In genomic region chr3:149291178-149291577, GRCh38 we compare ENCODE assay signal across 8 cellular contexts. TPM values are rescaled to one million over a fixed set of nuclear protein-coding genes. Genes with fewer than 3 reads are reported as not detected.
DNase-seq lines count a peak whose midpoint lies in the region; ATAC-seq and TF ChIP-seq lines count a peak whose summit lies in the region.

No MANE protein-coding gene starts in this region.

- H3K4me1 Mint-ChIP-seq in stimulated activated effector memory CD8-positive, alpha-beta T cell treated with anti-CD3 and anti-CD28 coated beads, Interleukin-12 subunit alpha, Interleukin-12 subunit beta, amount 100 ng/mL, for 72 hours = no peaks in the 10 kb centered on the region

- TF ChIP-seq CTCF in heart left ventricle (IDR thresholded peaks at IDR 0.05) (peak in 9 of 12 donors; percentile 7 to 45 (median 32)), right atrium auricular region (IDR thresholded peaks at IDR 0.05) (peak in 1 of 2 donors; percentile 32), LNCAP (IDR thresholded peaks at IDR 0.05) (peak; percentile 72), choroid plexus epithelial cell (conservative IDR thresholded peaks at IDR 0.05; ENCODE audit: low read depth, low read length) (peak; percentile 64)

- no peak overlapping the region for H3K27ac Mint-ChIP-seq in stimulated activated effector memory CD8-positive, alpha-beta T cell treated with anti-CD3 and anti-CD28 coated beads, Interleukin-12 subunit alpha, Interleukin-12 subunit beta, amount 100 ng/mL, for 72 hours

- no peaks in the 10 kb centered on the region for H3K36me3 Mint-ChIP-seq in stimulated activated effector memory CD8-positive, alpha-beta T cell treated with anti-CD3 and anti-CD28 coated beads, Interleukin-12 subunit alpha, Interleukin-12 subunit beta, amount 100 ng/mL, for 72 hours

- peaks cover 0 to 6% (median 0%) of the 10 kb centered on the region in 12 donors for H3K9me3 ChIP-seq in heart left ventricle
- H3K9me3 ChIP-seq in right atrium auricular region = no peaks in the 10 kb centered on the region
- H3K9me3 ChIP-seq in effector memory CD4-positive, alpha-beta T cell (ENCODE audit: control insufficient read depth, low read length) = no peaks in the 10 kb centered on the region

- H3K27ac ChIP-seq in heart left ventricle = no peak overlapping the region
- no peak overlapping the region for H3K27ac ChIP-seq in right atrium auricular region
- no peak overlapping the region for H3K27ac ChIP-seq in effector memory CD4-positive, alpha-beta T cell (ENCODE audit: insufficient read depth, low read length, poor library complexity, severe bottlenecking)

- H3K9me3 Mint-ChIP-seq in stimulated activated effector memory CD8-positive, alpha-beta T cell treated with anti-CD3 and anti-CD28 coated beads, Interleukin-12 subunit alpha, Interleukin-12 subunit beta, amount 100 ng/mL, for 72 hours = no peaks in the 10 kb centered on the region

- no peak overlapping the region for H3K4me3 ChIP-seq in heart left ventricle
- H3K4me3 ChIP-seq in right atrium auricular region = no peak overlapping the region
- no peak overlapping the region for H3K4me3 ChIP-seq in choroid plexus epithelial cell (ENCODE audit: low read depth, low read length)
- H3K4me3 ChIP-seq in effector memory CD4-positive, alpha-beta T cell (ENCODE audit: insufficient read depth, low read depth, low read length, poor library complexity, severe bottlenecking) = no peak overlapping the region

- H3K4me3 Mint-ChIP-seq in stimulated activated effector memory CD8-positive, alpha-beta T cell treated with anti-CD3 and anti-CD28 coated beads, Interleukin-12 subunit alpha, Interleukin-12 subunit beta, amount 100 ng/mL, for 72 hours = no peak overlapping the region

- H3K36me3 ChIP-seq in heart left ventricle (no peaks in the 10 kb centered on the region), right atrium auricular region (no peaks in the 10 kb centered on the region)
- no peaks in the 10 kb centered on the region for H3K36me3 ChIP-seq in effector memory CD4-positive, alpha-beta T cell (ENCODE audit: control insufficient read depth, insufficient read depth, low read length)

- H3K27me3 ChIP-seq in heart left ventricle (no peaks in the 10 kb centered on the region), right atrium auricular region (no peaks in the 10 kb centered on the region)
- H3K27me3 ChIP-seq in effector memory CD4-positive, alpha-beta T cell (replicated peaks; ENCODE audit: control insufficient read depth, insufficient read depth, low read length, poor library complexity, severe bottlenecking) = no peaks in the 10 kb centered on the region

- ATAC-seq in heart left ventricle (no peak), HG03469 (IDR thresholded peaks at IDR 0.05; ENCODE audit: unreplicated experiment) (no peak)
- peak; percentile 47 for ATAC-seq in stimulated activated effector memory CD8-positive, alpha-beta T cell treated with anti-CD3 and anti-CD28 coated beads, Interleukin-12 subunit alpha, Interleukin-12 subunit beta, amount 100 ng/mL, for 72 hours

- intact Hi-C loops in heart left ventricle (cut with DNase I) = no loop called here

- 70 to 75% (median 72%) methylated on average over 2 of the region's 2 CpGs for WGBS in heart left ventricle, 4 donors

- no peak for DNase-seq in heart left ventricle
- no peak for DNase-seq in right atrium auricular region (ENCODE audit: low spot score)
- no peak for DNase-seq in choroid plexus epithelial cell (ENCODE audit: low read depth)
- DNase-seq in stimulated activated effector memory CD8-positive, alpha-beta T cell treated with anti-CD3 and anti-CD28 coated beads, Interleukin-12 subunit alpha, Interleukin-12 subunit beta, amount 100 ng/mL, for 72 hours (ENCODE audit: low spot score in 2 of 2) = peak in 1 of 2 donors; percentile 50
- no peak for DNase-seq in medulla oblongata (ENCODE audit: extremely low spot score)
- DNase-seq in effector memory CD4-positive, alpha-beta T cell = no peak

- H3K4me1 ChIP-seq in heart left ventricle = no peaks in the 10 kb centered on the region
- no peaks in the 10 kb centered on the region for H3K4me1 ChIP-seq in right atrium auricular region
- H3K4me1 ChIP-seq in effector memory CD4-positive, alpha-beta T cell (ENCODE audit: control insufficient read depth, insufficient read depth, low read length, poor library complexity, severe bottlenecking) = no peaks in the 10 kb centered on the region

- no peak for TF ChIP-seq POLR2A in heart left ventricle (IDR thresholded peaks at IDR 0.05)

RNA-seq across cellular contexts. Expression of gene TM4SF18, which starts 42.3 kb away (rescaled TPM):
- total RNA-seq in heart left ventricle (10 to 100 TPM in 4 of 9 donors, 1 to 10 TPM in 5; 6.0 to 19.9 (median 9.1) TPM), right atrium auricular region (10 to 100 TPM in 1 of 2 donors, 1 to 10 TPM in 1; 6.7 to 13.8 TPM)
- 1 to 10 TPM; 4.5 to 7.0 TPM for polyA plus RNA-seq in heart left ventricle
